In the genomic region with DNA sequence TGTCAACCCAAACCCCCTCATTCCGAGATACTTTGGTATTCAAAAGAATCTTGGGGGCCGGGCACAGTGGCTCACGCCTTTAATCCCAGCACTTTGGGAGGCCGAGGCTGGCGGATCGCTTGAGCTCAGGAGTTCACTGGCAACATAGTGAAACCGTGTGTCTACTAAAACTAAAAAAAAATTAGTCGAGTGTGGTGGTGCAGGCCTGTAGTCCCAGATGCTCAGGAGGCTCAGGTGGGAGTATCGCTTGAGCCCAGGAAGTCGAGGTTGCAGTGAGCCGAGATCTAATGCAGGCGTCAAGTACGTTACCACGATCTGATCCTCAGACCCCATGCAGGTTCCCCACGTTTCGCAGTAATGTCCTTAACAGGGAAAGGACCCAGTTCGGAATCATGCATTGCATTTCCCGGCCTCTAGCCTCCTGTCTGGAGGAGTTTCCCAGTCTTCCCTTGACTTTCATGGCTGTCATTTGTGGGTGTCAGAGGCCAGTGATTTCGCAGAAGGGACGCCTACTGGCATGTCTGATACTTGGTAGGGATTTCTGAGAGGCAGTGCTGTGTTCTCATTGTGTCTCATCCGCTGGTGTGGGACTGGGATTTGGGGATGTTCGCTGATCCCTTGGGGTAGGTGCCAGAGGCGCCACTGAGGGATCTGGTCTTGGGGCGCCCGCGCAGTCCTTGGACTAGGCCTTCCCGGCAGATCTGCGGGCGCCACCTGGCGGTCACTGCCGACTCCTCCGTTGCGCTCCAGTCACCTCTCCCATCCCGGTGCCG, we compare ENCODE assay signal across 8 cellular contexts. TPM values are rescaled to one million over a fixed set of nuclear protein-coding genes. Genes with fewer than 3 reads are reported as not detected.
DNase-seq lines count a peak whose midpoint lies in the region; ATAC-seq and TF ChIP-seq lines count a peak whose summit lies in the region.

No MANE protein-coding gene starts in this region.

- H3K27ac Mint-ChIP-seq in activated T-helper 2 cell treated with anti-CD3 and anti-CD28 coated beads, Interferon-gamma antibody, Interleukin-2, Interleukin-4, amounts not matched to agents 10 μg/mL and 5 μg/mL and 100 μg/mL, durations not matched to agents 14 hours and 24 hours and 36 hours: peak overlapping the region; percentile 87
- peak overlapping the region; percentile 96 for H3K27ac Mint-ChIP-seq in nephron progenitor cell

- no peaks in the 10 kb centered on the region for H3K9me3 Mint-ChIP-seq in activated T-helper 2 cell treated with anti-CD3 and anti-CD28 coated beads, Interferon-gamma antibody, Interleukin-2, Interleukin-4, amounts not matched to agents 10 μg/mL and 5 μg/mL and 100 μg/mL, durations not matched to agents 14 hours and 24 hours and 36 hours
- no peaks in the 10 kb centered on the region for H3K9me3 Mint-ChIP-seq in nephron progenitor cell

- intact Hi-C loops in activated T-helper 2 cell treated with anti-CD3 and anti-CD28 coated beads, Interferon-gamma antibody, Interleukin-2, Interleukin-4, amounts not matched to agents 10 μg/mL and 5 μg/mL and 100 μg/mL, durations not matched to agents 14 hours and 24 hours and 36 hours (cut with micrococcal nuclease): loop anchor here (1.0 to 5.0 kb wide), 5 partner anchors 8 to 131 kb away; a partner anchor contains a TSS

- peaks cover 25% of the 10 kb centered on the region for H3K36me3 Mint-ChIP-seq in activated T-helper 2 cell treated with anti-CD3 and anti-CD28 coated beads, Interferon-gamma antibody, Interleukin-2, Interleukin-4, amounts not matched to agents 10 μg/mL and 5 μg/mL and 100 μg/mL, durations not matched to agents 14 hours and 24 hours and 36 hours (ENCODE audit: low read depth)
- peaks cover 26% of the 10 kb centered on the region for H3K36me3 Mint-ChIP-seq in nephron progenitor cell (ENCODE audit: low read depth)

- peaks cover 28% of the 10 kb centered on the region for H3K36me3 ChIP-seq in KOPT-K1 (ENCODE audit: insufficient read depth, low read length)

- H3K27me3 Mint-ChIP-seq in activated T-helper 2 cell treated with anti-CD3 and anti-CD28 coated beads, Interferon-gamma antibody, Interleukin-2, Interleukin-4, amounts not matched to agents 10 μg/mL and 5 μg/mL and 100 μg/mL, durations not matched to agents 14 hours and 24 hours and 36 hours (ENCODE audit: low read depth): no peaks in the 10 kb centered on the region
- peaks cover 3% of the 10 kb centered on the region for H3K27me3 Mint-ChIP-seq in nephron progenitor cell (ENCODE audit: low read depth, poor library complexity)

- H3K4me3 Mint-ChIP-seq in activated T-helper 2 cell treated with anti-CD3 and anti-CD28 coated beads, Interferon-gamma antibody, Interleukin-2, Interleukin-4, amounts not matched to agents 10 μg/mL and 5 μg/mL and 100 μg/mL, durations not matched to agents 14 hours and 24 hours and 36 hours (ENCODE audit: low read depth): peak overlapping the region; percentile 84
- H3K4me3 Mint-ChIP-seq in nephron progenitor cell: peak overlapping the region; percentile 80

- TF ChIP-seq CTCF in nephron progenitor cell (IDR thresholded peaks at IDR 0.05): peak; percentile 88

- H3K27ac ChIP-seq in KOPT-K1 (ENCODE audit: low read depth, low read length, poor library complexity, severe bottlenecking): peak overlapping the region; percentile 50

- peaks cover 20% of the 10 kb centered on the region for H3K4me1 Mint-ChIP-seq in activated T-helper 2 cell treated with anti-CD3 and anti-CD28 coated beads, Interferon-gamma antibody, Interleukin-2, Interleukin-4, amounts not matched to agents 10 μg/mL and 5 μg/mL and 100 μg/mL, durations not matched to agents 14 hours and 24 hours and 36 hours (ENCODE audit: low read depth)
- peaks cover 49% of the 10 kb centered on the region for H3K4me1 Mint-ChIP-seq in nephron progenitor cell

- ATAC-seq in stimulated activated naive CD8-positive, alpha-beta T cell treated with anti-CD3 and anti-CD28 coated beads, Interleukin-15, Interleukin-2, amounts not matched to agents 100 U/mL and 50 U/mL, for 24 hours: peak; percentile 87

- peak; percentile 81 for DNase-seq in EH (ENCODE audit: low read depth)
- DNase-seq in GOT3 (lab: John Stamatoyannopoulos, UW): peak; percentile 40
- peak; percentile 75 for DNase-seq in RPMI7951 (ENCODE audit: low read depth)
- peak; percentile 81 for DNase-seq in activated T-helper 2 cell treated with anti-CD3 and anti-CD28 coated beads, Interferon-gamma antibody, Interleukin-2, Interleukin-4, amounts not matched to agents 10 μg/mL and 5 μg/mL and 100 μg/mL, durations not matched to agents 14 hours and 24 hours and 36 hours (ENCODE audit: low spot score)
- DNase-seq in fibroblast of the conjunctiva (ENCODE audit: low read depth): peak; percentile 69
- DNase-seq in nephron progenitor cell: peak; percentile 95
- peak; percentile 97 for DNase-seq in stimulated activated naive CD8-positive, alpha-beta T cell treated with anti-CD3 and anti-CD28 coated beads, Interleukin-15, Interleukin-2, amounts not matched to agents 100 U/mL and 50 U/mL, for 24 hours

- no peaks in the 10 kb centered on the region for H3K9me3 ChIP-seq in KOPT-K1 (ENCODE audit: insufficient read depth, low read length, poor library complexity, severe bottlenecking)

RNA-seq across cellular contexts. Expression of a gene that starts 39.3 kb away (rescaled TPM):
- total RNA-seq in RPMI7951 (2014; rRNA removed; shearing (Covaris generic)): 246 and 276 TPM in 2 replicates
- total RNA-seq in activated T-helper 2 cell treated with anti-CD3 and anti-CD28 coated beads, Interferon-gamma antibody, Interleukin-2, Interleukin-4, amounts not matched to agents 10 μg/mL and 5 μg/mL and 100 μg/mL, durations not matched to agents 14 hours and 24 hours and 36 hours: 398 TPM in 2 replicates

RNA-seq across cellular contexts. Expression of a gene that starts 57.4 kb away (rescaled TPM):
- total RNA-seq in RPMI7951 (2014; rRNA removed; shearing (Covaris generic)): 0.20 and 0.96 TPM in 2 replicates
- 0.32 TPM in 1 of 2 replicates, not detected in the other for total RNA-seq in activated T-helper 2 cell treated with anti-CD3 and anti-CD28 coated beads, Interferon-gamma antibody, Interleukin-2, Interleukin-4, amounts not matched to agents 10 μg/mL and 5 μg/mL and 100 μg/mL, durations not matched to agents 14 hours and 24 hours and 36 hours

Comparison
In these comparisons a context has a peak if more than half of its experiments do, and no peak if none do; other contexts are left out.
1. Peak in every context shown above with its lines: DNase-seq, ATAC-seq and H3K27ac ChIP-seq.
2. DNase-seq: peak in every context shown above with its lines; median percentile 97 in stimulated activated naive CD8-positive, alpha-beta T cell treated with anti-CD3 and anti-CD28 coated beads, Interleukin-15, Interleukin-2, amounts not matched to agents 100 U/mL and 50 U/mL, for 24 hours; 95 in nephron progenitor cell; 81 in EH; 81 in activated T-helper 2 cell treated with anti-CD3 and anti-CD28 coated beads, Interferon-gamma antibody, Interleukin-2, Interleukin-4, amounts not matched to agents 10 μg/mL and 5 μg/mL and 100 μg/mL, durations not matched to agents 14 hours and 24 hours and 36 hours; 75 in RPMI7951; 69 in fibroblast of the conjunctiva; 40 in GOT3.